11 cellular contexts compared by ENCODE assay signal in the genomic region with DNA sequence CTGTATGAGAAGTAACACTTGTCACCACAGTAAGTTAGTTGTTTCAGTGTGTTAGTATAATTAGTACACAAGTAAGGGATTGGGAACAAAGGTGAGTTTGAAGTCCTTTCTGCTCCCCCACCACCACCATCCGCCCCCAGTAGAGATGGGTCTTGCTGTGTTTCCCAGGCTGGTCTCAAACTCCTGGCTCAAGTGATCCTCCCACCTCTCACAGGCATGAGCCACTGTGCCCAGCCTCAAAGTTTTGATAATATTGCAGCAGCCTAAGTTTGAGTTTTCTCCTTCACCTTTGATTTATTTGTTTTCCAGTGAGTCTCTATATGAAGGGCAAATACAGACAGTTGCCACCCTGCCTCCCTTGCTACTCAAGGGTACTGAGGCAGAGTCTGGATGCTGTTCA. TPM values are rescaled to one million over a fixed set of nuclear protein-coding genes. Genes with fewer than 3 reads are reported as not detected.
DNase-seq lines count a peak whose midpoint lies in the region; ATAC-seq lines count a peak whose summit lies in the region.
"Had no signal": no experiment of that assay in that cellular context is flagged by ENCODE, and none has a peak within 500 bp of the region (broad histone marks: within the 10 kb centered on the region; RNA-seq: fewer than 3 reads in every experiment).

No MANE protein-coding gene starts in this region.

- H3K9me3 Mint-ChIP-seq in activated T-cell treated with anti-CD3 and anti-CD28 coated beads, Interleukin-2, amount 50 U/mL, for 72 hours = no peaks in the 10 kb centered on the region
- no peaks in the 10 kb centered on the region for H3K9me3 Mint-ChIP-seq in activated CD4-positive, alpha-beta memory T cell treated with anti-CD3 and anti-CD28 coated beads, Interleukin-2, amount 10 ng/mL, durations not matched to agents 7 days and 5 days
- H3K9me3 Mint-ChIP-seq in immature natural killer cell = no peaks in the 10 kb centered on the region

- peaks cover 51% of the 10 kb centered on the region for H3K4me1 Mint-ChIP-seq in activated T-cell treated with anti-CD3 and anti-CD28 coated beads, Interleukin-2, amount 50 U/mL, for 72 hours (ENCODE audit: low read depth)
- peaks cover 53% of the 10 kb centered on the region for H3K4me1 Mint-ChIP-seq in activated CD4-positive, alpha-beta memory T cell treated with anti-CD3 and anti-CD28 coated beads, Interleukin-2, amount 10 ng/mL, durations not matched to agents 7 days and 5 days
- peaks cover 56 to 83% of the 10 kb centered on the region in 2 donors for H3K4me1 Mint-ChIP-seq in immature natural killer cell

- POLR2A ChIA-PET in activated CD4-positive, alpha-beta memory T cell treated with anti-CD3 and anti-CD28 coated beads, Interleukin-2, amount 10 ng/mL, durations not matched to agents 7 days and 5 days (lab: Charles Lee) = interaction anchor here (0.6 kb wide), 1 partner anchor 161 kb away, joined by 3 read pairs; no protein-coding TSS in a partner anchor

- peaks cover 23 to 47% (median 35%) of the 10 kb centered on the region in 5 donors for H3K36me3 ChIP-seq in subcutaneous abdominal adipose tissue (ENCODE audit: control insufficient read depth in 5 of 5, insufficient read depth in 5 of 5, low read length in 5 of 5)

- no peak overlapping the region for H3K27ac ChIP-seq in subcutaneous abdominal adipose tissue (ENCODE audit: low read depth, low read length)

- H3K27me3 Mint-ChIP-seq in activated T-cell treated with anti-CD3 and anti-CD28 coated beads, Interleukin-2, amount 50 U/mL, for 72 hours (ENCODE audit: low read depth) = no peaks in the 10 kb centered on the region
- no peaks in the 10 kb centered on the region for H3K27me3 Mint-ChIP-seq in activated CD4-positive, alpha-beta memory T cell treated with anti-CD3 and anti-CD28 coated beads, Interleukin-2, amount 10 ng/mL, durations not matched to agents 7 days and 5 days
- peaks cover 10 to 23% (median 22%) of the 10 kb centered on the region in 3 donors for H3K27me3 Mint-ChIP-seq in immature natural killer cell (ENCODE audit: low read depth in 3 of 3)

- H3K9me3 ChIP-seq in subcutaneous abdominal adipose tissue (ENCODE audit: control insufficient read depth in 5 of 5, low read length in 5 of 5) = no peaks in the 10 kb centered on the region
- H3K9me3 ChIP-seq: SJSA1 had no signal

- H3K27me3 ChIP-seq in subcutaneous abdominal adipose tissue (ENCODE audit: control insufficient read depth in 5 of 5, insufficient read depth in 4 of 5, low read length in 5 of 5) = no peaks in the 10 kb centered on the region
- H3K27me3 ChIP-seq: SJSA1 had no signal

- H3K4me3 Mint-ChIP-seq in activated T-cell treated with anti-CD3 and anti-CD28 coated beads, Interleukin-2, amount 50 U/mL, for 72 hours = peak overlapping the region; percentile 94 to 100
- H3K4me3 Mint-ChIP-seq in activated CD4-positive, alpha-beta memory T cell treated with anti-CD3 and anti-CD28 coated beads, Interleukin-2, amount 10 ng/mL, durations not matched to agents 7 days and 5 days = peak overlapping the region; percentile 99
- peak overlapping the region; percentile 75 to 99 (median 98) for H3K4me3 Mint-ChIP-seq in immature natural killer cell

- CTCF ChIA-PET in activated CD4-positive, alpha-beta memory T cell treated with anti-CD3 and anti-CD28 coated beads, Interleukin-2, amount 10 ng/mL, durations not matched to agents 7 days and 5 days (lab: Charles Lee) = interaction anchor here (1.5 kb wide), 1 partner anchor 11 kb away, joined by 4 read pairs; no protein-coding TSS in a partner anchor

- peaks cover 13 to 55% (median 46%) of the 10 kb centered on the region in 5 donors for H3K4me1 ChIP-seq in subcutaneous abdominal adipose tissue (ENCODE audit: control insufficient read depth in 5 of 5, insufficient read depth in 5 of 5, low read length in 5 of 5)

- peak overlapping the region in 4 of 5 donors; percentile 4 to 34 (median 18) for H3K9ac ChIP-seq in subcutaneous abdominal adipose tissue (ENCODE audit: low read length in 5 of 5)

- peaks cover 34 to 49% of the 10 kb centered on the region in 2 donors for H3K36me3 Mint-ChIP-seq in activated T-cell treated with anti-CD3 and anti-CD28 coated beads, Interleukin-2, amount 50 U/mL, for 72 hours (ENCODE audit: insufficient read depth in 2 of 2)
- peaks cover 63% of the 10 kb centered on the region for H3K36me3 Mint-ChIP-seq in activated CD4-positive, alpha-beta memory T cell treated with anti-CD3 and anti-CD28 coated beads, Interleukin-2, amount 10 ng/mL, durations not matched to agents 7 days and 5 days (ENCODE audit: low read depth)
- peaks cover 8 to 40% (median 27%) of the 10 kb centered on the region in 3 donors for H3K36me3 Mint-ChIP-seq in immature natural killer cell

- DNase-seq in activated T-cell treated with anti-CD3 and anti-CD28 coated beads, Interleukin-2, amount 50 U/mL, for 72 hours = no peak
- no peak for DNase-seq in activated T-cell treated with anti-CD3 and anti-CD28 coated beads, Interleukin-2, amount 50 U/mL, for 1 hour
- DNase-seq in activated CD4-positive, alpha-beta memory T cell treated with anti-CD3 and anti-CD28 coated beads, Interleukin-2, amount 10 ng/mL, durations not matched to agents 7 days and 5 days = no peak
- DNase-seq in immature natural killer cell (no peak), mesenteric fat pad (ENCODE audit: low spot score) (no peak), COLO829 (ENCODE audit: low spot score) (no peak)
- DNase-seq in activated CD4-positive, alpha-beta T cell treated with anti-CD3 and anti-CD28 coated beads for 48 hours = no peak
- DNase-seq: erythroblast; stimulated activated CD4-positive, alpha-beta T cell treated with anti-CD3 and anti-CD28 coated beads, Interleukin-2, amount 100 ng/mL, for 24 hours had no signal

- H3K27ac Mint-ChIP-seq in activated T-cell treated with anti-CD3 and anti-CD28 coated beads, Interleukin-2, amount 50 U/mL, for 72 hours = peak overlapping the region; percentile 85
- peak overlapping the region; percentile 72 for H3K27ac Mint-ChIP-seq in activated CD4-positive, alpha-beta memory T cell treated with anti-CD3 and anti-CD28 coated beads, Interleukin-2, amount 10 ng/mL, durations not matched to agents 7 days and 5 days
- peak overlapping the region; percentile 89 to 100 (median 96) for H3K27ac Mint-ChIP-seq in immature natural killer cell

- ATAC-seq in activated T-cell treated with anti-CD3 and anti-CD28 coated beads, Interleukin-2, amount 50 U/mL, for 72 hours (replicated peaks in 1 of 2) = no peak

- no peak overlapping the region for H3K4me3 ChIP-seq in subcutaneous abdominal adipose tissue (ENCODE audit: low read depth in 1 of 5, low read length in 5 of 5)
- H3K4me3 ChIP-seq: SJSA1 had no signal

RNA-seq across cellular contexts. Expression of a gene that starts 23.7 kb away (rescaled TPM):
- 100 to 1,000 TPM; 379 to 422 TPM for total RNA-seq in activated T-cell treated with anti-CD3 and anti-CD28 coated beads, Interleukin-2, amount 50 U/mL, for 72 hours
- total RNA-seq in activated CD4-positive, alpha-beta memory T cell treated with anti-CD3 and anti-CD28 coated beads, Interleukin-2, amount 10 ng/mL, durations not matched to agents 7 days and 5 days = 100 to 1,000 TPM; 333 to 338 TPM
- polyA plus RNA-seq in immature natural killer cell = 10 to 100 TPM; 15.2 to 25.9 (median 22.9) TPM
- 60.2 TPM for total RNA-seq in mesenteric fat pad

RNA-seq across cellular contexts. Expression of a gene that starts 46.6 kb away (rescaled TPM):
- total RNA-seq in activated T-cell treated with anti-CD3 and anti-CD28 coated beads, Interleukin-2, amount 50 U/mL, for 72 hours = 10 to 100 TPM; 78.5 to 90.9 TPM
- total RNA-seq in activated CD4-positive, alpha-beta memory T cell treated with anti-CD3 and anti-CD28 coated beads, Interleukin-2, amount 10 ng/mL, durations not matched to agents 7 days and 5 days = 100 to 1,000 TPM; 157 to 163 TPM
- polyA plus RNA-seq in immature natural killer cell = 10 to 100 TPM; 12.4 to 26.7 (median 14.2) TPM
- total RNA-seq in mesenteric fat pad = 42.5 TPM
